ENCODE assay signal across 1 cellular context in genomic region chr5:126799780-126800179, GRCh38.
TF ChIP-seq lines count a peak whose summit lies in the region.

No MANE protein-coding gene starts in this region.

TF ChIP-seq in WTC11, 78 proteins besides CTCF, POLR2A, EP300 and RAD21:
- TF ChIP-seq NFATC4 (CRISPR knock-in tag; IDR thresholded peaks at IDR 0.05) = no peak
- TF ChIP-seq ETV6 (CRISPR knock-in tag; IDR thresholded peaks at IDR 0.05) = no peak
- no peak for TF ChIP-seq OVOL2 (CRISPR knock-in tag; IDR thresholded peaks at IDR 0.05; ENCODE audit: borderline replicate concordance)
- TF ChIP-seq E2F5 (CRISPR knock-in tag; IDR thresholded peaks at IDR 0.05) = no peak
- no peak for TF ChIP-seq ZNF425 (CRISPR knock-in tag; conservative IDR thresholded peaks at IDR 0.05)
- TF ChIP-seq KAT7 (CRISPR knock-in tag; IDR thresholded peaks at IDR 0.05; ENCODE audit: borderline replicate concordance) = no peak
- no peak for TF ChIP-seq SMAD4 (CRISPR knock-in tag; IDR thresholded peaks at IDR 0.05)
- TF ChIP-seq TEAD1 (CRISPR knock-in tag; IDR thresholded peaks at IDR 0.05) = no peak
- TF ChIP-seq ZNF532 (CRISPR knock-in tag; IDR thresholded peaks at IDR 0.05; ENCODE audit: borderline replicate concordance) = no peak
- TF ChIP-seq ZNF138 (CRISPR knock-in tag; conservative IDR thresholded peaks at IDR 0.05) = no peak
- TF ChIP-seq ZMAT4 (CRISPR knock-in tag; IDR thresholded peaks at IDR 0.05) = no peak
